ENCODE assay signal across 15 cellular contexts in genomic region chr10:62133618-62134017, GRCh38.
DNase-seq lines count a peak whose midpoint lies in the region; ATAC-seq, FAIRE-seq and TF ChIP-seq lines count a peak whose summit lies in the region.
"Had no signal": no experiment of that assay in that cellular context is flagged by ENCODE, and none has a peak within 500 bp of the region (broad histone marks: within the 10 kb centered on the region; RNA-seq: fewer than 3 reads in every experiment).

No MANE protein-coding gene starts in this region.

- no peaks in the 10 kb centered on the region for H3K4me1 Mint-ChIP-seq in nephron progenitor cell

- in situ Hi-C loops in KBM-7 (cut with MboI; ENCODE audit: low pct_unique_long_range_greater_than_20kb, low sequenced_read_pairs): no loop called here

- peaks cover 20% of the 10 kb centered on the region for H3K9me3 Mint-ChIP-seq in nephron progenitor cell
- H3K9me3 Mint-ChIP-seq: natural killer cell had no signal

- no peak overlapping the region for H3K4me3 ChIP-seq in GM12865 (ENCODE audit: low read depth, low read length)
- H3K4me3 ChIP-seq: skin epidermis had no signal

- no peaks in the 10 kb centered on the region for H3K27me3 Mint-ChIP-seq in nephron progenitor cell (ENCODE audit: low read depth, poor library complexity)

- peak; percentile 77 for DNase-seq in GM12865 (ENCODE audit: low read depth)
- DNase-seq in GM19239 (ENCODE audit: insufficient read length, low spot score): peak; percentile 9
- no peak for DNase-seq in KBM-7
- DNase-seq in foreskin keratinocyte: no peak
- no peak for DNase-seq in nephron progenitor cell
- no peak for DNase-seq in SKM-1 (lab: John Stamatoyannopoulos, UW; ENCODE audit: unreplicated experiment)
- DNase-seq: activated CD4-positive, alpha-beta T cell treated with anti-CD3 and anti-CD28 coated beads for 4 hours; activated naive CD4-positive, alpha-beta T cell treated with anti-CD3 and anti-CD28 coated beads for 36 hours; islet precursor cell; natural killer cell; NCI-H748 treated with DMSO at 0.1 percent for 48 hours had no signal

- H3K4me1 ChIP-seq in foreskin keratinocyte: no peaks in the 10 kb centered on the region

- H3K27me3 ChIP-seq in foreskin keratinocyte: no peaks in the 10 kb centered on the region

- H3K4me3 Mint-ChIP-seq in nephron progenitor cell: no peak overlapping the region
- H3K4me3 Mint-ChIP-seq: activated naive CD4-positive, alpha-beta T cell treated with anti-CD3 and anti-CD28 coated beads for 36 hours; natural killer cell had no signal

- peak; percentile 95 for ATAC-seq in HG02623 (IDR thresholded peaks at IDR 0.05; ENCODE audit: unreplicated experiment)
- ATAC-seq in HG03432 (IDR thresholded peaks at IDR 0.05; ENCODE audit: unreplicated experiment): peak; percentile 96
- ATAC-seq in foreskin keratinocyte: no peak
- ATAC-seq: SK-N-SH treated with all-trans-retinoic acid at 6 μM for 48 hours had no signal

- no peak overlapping the region for H3K27ac Mint-ChIP-seq in nephron progenitor cell
- H3K27ac Mint-ChIP-seq: activated naive CD4-positive, alpha-beta T cell treated with anti-CD3 and anti-CD28 coated beads for 36 hours had no signal

- peak; percentile 8 for FAIRE-seq in GM19239 (lab: Jason Lieb, UNC)

- TF ChIP-seq CTCF in GM12865 (IDR thresholded peaks at IDR 0.05; ENCODE audit: insufficient read depth, low read depth, low read length, missing control alignments): no peak
- no peak for TF ChIP-seq CTCF in foreskin keratinocyte (conservative IDR thresholded peaks at IDR 0.05)
- no peak for TF ChIP-seq CTCF in nephron progenitor cell (IDR thresholded peaks at IDR 0.05)

- no peaks in the 10 kb centered on the region for H3K36me3 Mint-ChIP-seq in nephron progenitor cell (ENCODE audit: low read depth)

- no peak overlapping the region for H3K27ac ChIP-seq in foreskin keratinocyte
- H3K27ac ChIP-seq: skin epidermis had no signal

Comparison
In these comparisons a context has a peak if more than half of its experiments do, and no peak if none do; other contexts are left out.
1. DNase-seq: peak in GM12865 (single experiment) and GM19239 (single experiment); none in KBM-7 (single experiment), foreskin keratinocyte (0 of 2), nephron progenitor cell (single experiment) and SKM-1 (single experiment).